Comparison of ENCODE assay signal across 10 cellular contexts in genomic region chr16:29791845-29792797, GRCh38. TPM values are rescaled to one million over a fixed set of nuclear protein-coding genes. Genes with fewer than 3 reads are reported as not detected.
DNase-seq lines count a peak whose midpoint lies in the region; ATAC-seq and TF ChIP-seq lines count a peak whose summit lies in the region.
"Had no signal": no experiment of that assay in that cellular context is flagged by ENCODE, and none has a peak within 500 bp of the region (broad histone marks: within the 10 kb centered on the region; RNA-seq: fewer than 3 reads in every experiment).

No MANE protein-coding gene starts in this region.

- no peak for DNase-seq in NT2/D1 (ENCODE audit: low read depth, low spot score)
- no peak for DNase-seq in fibroblast of villous mesenchyme (ENCODE audit: low read depth)
- no peak for DNase-seq in thyroid gland
- DNase-seq: activated CD4-positive, alpha-beta T cell treated with anti-CD3 and anti-CD28 coated beads for 48 hours; left ventricle myocardium superior; uterus had no signal

- H3K9me3 ChIP-seq in NT2/D1 (ENCODE audit: insufficient read depth, low read length), result no peaks in the 10 kb centered on the region
- H3K9me3 ChIP-seq in thyroid gland, result no peaks in the 10 kb centered on the region
- H3K9me3 ChIP-seq: uterus had no signal

- no peak for ATAC-seq in HG02885 (IDR thresholded peaks at IDR 0.05; ENCODE audit: poor library complexity, unreplicated experiment)
- ATAC-seq in GM21390 (IDR thresholded peaks at IDR 0.05; ENCODE audit: unreplicated experiment), result no peak
- ATAC-seq: left ventricle myocardium superior had no signal

- H3K9ac ChIP-seq in NT2/D1 (ENCODE audit: insufficient read length, low read depth), result peak overlapping the region; percentile 98

- H3K4me3 ChIP-seq in ACC112 (ENCODE audit: low read depth, low read length) (peak overlapping the region; percentile 97), NT2/D1 (ENCODE audit: insufficient read length, low read depth) (peak overlapping the region; percentile 97), fibroblast of villous mesenchyme (ENCODE audit: low read depth, low read length) (peak overlapping the region; percentile 76), thyroid gland (replicated peaks in 1 of 3) (no peak overlapping the region)

- TF ChIP-seq CTCF in fibroblast of villous mesenchyme (IDR thresholded peaks at IDR 0.05; ENCODE audit: insufficient read depth, low read depth, low read length), result no peak
- no peak for TF ChIP-seq CTCF in thyroid gland (IDR thresholded peaks at IDR 0.05)

- WGBS in thyroid gland, 2 donors, result 69 to 71% methylated on average over 9 of the region's 9 CpGs

- TF ChIP-seq POLR2A in thyroid gland (IDR thresholded peaks at IDR 0.05), result no peak

- no peak overlapping the region for H2AFZ ChIP-seq in ACC112 (ENCODE audit: low read length, unreplicated experiment)

- H3K27me3 ChIP-seq in ACC112 (ENCODE audit: insufficient read depth, low read length) (no peaks in the 10 kb centered on the region), NT2/D1 (ENCODE audit: insufficient read depth, insufficient read length) (no peaks in the 10 kb centered on the region), thyroid gland (no peaks in the 10 kb centered on the region)
- H3K27me3 ChIP-seq: uterus had no signal

- H3K27ac ChIP-seq in ACC112 (ENCODE audit: low read depth, low read length) (no peak overlapping the region), thyroid gland (no peak overlapping the region)
- H3K27ac ChIP-seq: uterus had no signal

- H3K36me3 ChIP-seq in ACC112 (ENCODE audit: insufficient read depth, low read length) (no peaks in the 10 kb centered on the region), NT2/D1 (ENCODE audit: insufficient read depth, insufficient read length, low read length) (peaks cover 47% of the 10 kb centered on the region), thyroid gland (peaks cover 4 to 5% of the 10 kb centered on the region in 2 donors)
- H3K36me3 ChIP-seq: uterus had no signal

- intact Hi-C loops in thyroid gland (cut with DNase I), result no loop called here

- H3K79me2 ChIP-seq in ACC112 (ENCODE audit: control insufficient read depth, insufficient read depth, low read length, unreplicated experiment), result peaks cover 59% of the 10 kb centered on the region

- peaks cover 18% of the 10 kb centered on the region for H3K4me1 ChIP-seq in ACC112 (ENCODE audit: control insufficient read depth, insufficient read depth, low read length, unreplicated experiment)
- no peaks in the 10 kb centered on the region for H3K4me1 ChIP-seq in NT2/D1 (ENCODE audit: insufficient read depth, insufficient read length)
- peaks cover 17 to 18% of the 10 kb centered on the region in 2 donors for H3K4me1 ChIP-seq in thyroid gland

RNA-seq across cellular contexts. Expression of gene KIF22, which starts 1.6 kb away (rescaled TPM):
- total RNA-seq in fibroblast of villous mesenchyme, result 32.5 and 45.3 TPM in 2 replicates
- total RNA-seq in thyroid gland, result 10 to 100 TPM; 38.4 to 68.6 (median 57.2) TPM

RNA-seq across cellular contexts. Expression of gene ZG16, which starts 14.1 kb away (rescaled TPM):
- total RNA-seq in fibroblast of villous mesenchyme (not detected in 2 replicates), thyroid gland (not detected)
- total RNA-seq: G401, left ventricle myocardium superior had no signal

RNA-seq across cellular contexts. Expression of gene MAZ, which starts 14.2 kb away (rescaled TPM):
- 166 and 269 TPM in 2 replicates for total RNA-seq in fibroblast of villous mesenchyme
- 100 to 1,000 TPM in 2 of 4 donors, 10 to 100 TPM in 2; 80.4 to 132 (median 107) TPM for total RNA-seq in thyroid gland

RNA-seq across cellular contexts. Expression of gene PRRT2, which starts 19.9 kb away (rescaled TPM):
- 3.0 and 3.2 TPM in 2 replicates for total RNA-seq in fibroblast of villous mesenchyme
- 1 to 10 TPM in 3 of 4 donors, under 1 TPM in 1; 0.89 to 4.0 (median 2.4) TPM for total RNA-seq in thyroid gland

RNA-seq across cellular contexts. Expression of gene PAGR1, which starts 23.8 kb away (rescaled TPM):
- 20.3 and 20.7 TPM in 2 replicates for total RNA-seq in fibroblast of villous mesenchyme
- total RNA-seq in thyroid gland, result 10 to 100 TPM; 38.2 to 75.0 (median 55.2) TPM

Comparison
In these comparisons a context has a peak if more than half of its experiments do, and no peak if none do; other contexts are left out.
1. H3K4me3 ChIP-seq: peak in ACC112 (single experiment), NT2/D1 (single experiment) and fibroblast of villous mesenchyme (single experiment); none in thyroid gland (0 of 3).